In the genomic region with DNA sequence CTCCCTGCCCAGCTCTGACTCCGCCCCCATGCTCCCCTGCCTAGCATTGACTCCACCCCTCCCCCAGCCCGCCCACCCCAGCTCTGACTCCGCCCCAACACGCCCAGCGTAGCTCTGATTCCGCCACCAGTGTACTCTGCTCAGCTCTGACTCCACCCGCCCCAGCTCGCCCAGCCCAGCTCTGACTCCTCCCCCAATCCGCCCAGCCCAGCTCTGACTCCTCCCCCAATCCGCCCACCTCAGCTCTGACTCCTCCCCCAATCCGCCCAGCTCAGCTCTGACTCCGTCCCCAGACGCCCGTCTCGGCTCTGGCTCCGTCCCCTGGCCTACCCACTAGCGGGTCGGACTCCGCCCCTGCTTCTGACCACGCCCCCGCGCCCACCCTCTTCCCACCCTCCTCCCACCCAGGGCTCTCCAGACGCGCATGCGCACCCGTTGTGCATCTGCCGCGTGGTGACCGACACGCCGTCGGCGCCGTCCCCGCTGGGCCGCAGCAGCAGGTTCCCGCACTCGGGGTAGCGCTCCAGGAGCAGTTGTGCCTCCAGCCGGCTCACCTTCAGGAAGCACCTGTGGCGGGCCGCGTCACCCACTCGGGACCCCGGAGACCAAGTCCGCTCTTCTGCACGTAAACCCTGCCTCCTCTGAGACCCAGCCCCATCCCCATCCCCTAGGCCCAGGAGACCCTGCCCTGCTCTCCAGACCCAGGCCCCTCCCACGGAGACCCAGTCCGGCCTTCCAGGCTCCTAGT, we compare ENCODE assay signal across 8 cellular contexts. TPM values are rescaled to one million over a fixed set of nuclear protein-coding genes. Genes with fewer than 3 reads are reported as not detected.
A peak's percentile ranks its signal among the peaks of the same experiment; 100 is the strongest.
DNase-seq lines count a peak whose midpoint lies in the region; ATAC-seq and TF ChIP-seq lines count a peak whose summit lies in the region.

No MANE protein-coding gene starts in this region.

- peak; percentile 78 for ATAC-seq in GM19043 (IDR thresholded peaks at IDR 0.05; ENCODE audit: low read depth, unreplicated experiment)
- peak; percentile 89 for ATAC-seq in HG03280 (IDR thresholded peaks at IDR 0.05; ENCODE audit: unreplicated experiment)

- WGBS in suprapubic skin: 26% methylated on average over 45 of the region's 49 CpGs

- H3K4me3 ChIP-seq in A673 (ENCODE audit: low read depth, low read length, poor library complexity, severe bottlenecking): peak overlapping the region; percentile 58
- peak overlapping the region; percentile 25 for H3K4me3 ChIP-seq in suprapubic skin

- POLR2A ChIA-PET in A673 (lab: Charles Lee; ENCODE audit: low non-redundant PET): no interaction called here

- H3K9me3 Mint-ChIP-seq in glutamatergic neuron (ENCODE audit: unreplicated experiment) (peaks cover 8% of the 10 kb centered on the region), osteocyte (ENCODE audit: unreplicated experiment) (no peaks in the 10 kb centered on the region)

- intact Hi-C loops in A673 (cut with micrococcal nuclease; ENCODE audit: unreplicated experiment): no loop called here

- H3K4me3 Mint-ChIP-seq in glutamatergic neuron (ENCODE audit: unreplicated experiment) (peak overlapping the region; percentile 81), osteocyte (ENCODE audit: unreplicated experiment) (peak overlapping the region; percentile 77)

- H3K27ac Mint-ChIP-seq in glutamatergic neuron (ENCODE audit: unreplicated experiment): peak overlapping the region; percentile 28
- no peak overlapping the region for H3K27ac Mint-ChIP-seq in osteocyte (ENCODE audit: unreplicated experiment)

- BruUV-seq in A673 (replicated peaks; lab: Mats Ljungman, UMichigan): no TSS peak

- no peaks in the 10 kb centered on the region for H3K27me3 ChIP-seq in A673 (replicated peaks; ENCODE audit: insufficient read depth, low read depth, low read length, poor library complexity)
- no peaks in the 10 kb centered on the region for H3K27me3 ChIP-seq in suprapubic skin

- H3K27ac ChIP-seq in A673 (ENCODE audit: low read depth, low read length, poor library complexity, severe bottlenecking): peak overlapping the region; percentile 54
- no peak overlapping the region for H3K27ac ChIP-seq in suprapubic skin

- no peaks in the 10 kb centered on the region for H3K36me3 Mint-ChIP-seq in glutamatergic neuron (ENCODE audit: unreplicated experiment)
- no peaks in the 10 kb centered on the region for H3K36me3 Mint-ChIP-seq in osteocyte (ENCODE audit: unreplicated experiment)

- no peaks in the 10 kb centered on the region for H3K36me3 ChIP-seq in A673 (ENCODE audit: insufficient read depth, low read length, poor library complexity, severe bottlenecking)
- peaks cover 13% of the 10 kb centered on the region for H3K36me3 ChIP-seq in suprapubic skin

- TF ChIP-seq CTCF in A673 (conservative IDR thresholded peaks at IDR 0.05; ENCODE audit: low read depth, low read length): no peak
- TF ChIP-seq CTCF in glutamatergic neuron (IDR thresholded peaks at IDR 0.05; ENCODE audit: partially characterized antibody, unreplicated experiment): no peak
- no peak for TF ChIP-seq CTCF in osteocyte (IDR thresholded peaks at IDR 0.05)
- TF ChIP-seq CTCF in suprapubic skin (IDR thresholded peaks at IDR 0.05): no peak

- H3K9me3 ChIP-seq in A673 (ENCODE audit: low read depth, low read length, poor library complexity, severe bottlenecking): no peaks in the 10 kb centered on the region
- H3K9me3 ChIP-seq in suprapubic skin: no peaks in the 10 kb centered on the region

- no peak for TF ChIP-seq EP300 in suprapubic skin (IDR thresholded peaks at IDR 0.05)

- H3K4me1 ChIP-seq in A673 (ENCODE audit: insufficient read depth, low read length, poor library complexity, severe bottlenecking) (peaks cover 11% of the 10 kb centered on the region), suprapubic skin (peaks cover 17% of the 10 kb centered on the region)

- H3K4me1 Mint-ChIP-seq in glutamatergic neuron (ENCODE audit: low read depth, unreplicated experiment): peaks cover 3% of the 10 kb centered on the region
- H3K4me1 Mint-ChIP-seq in osteocyte (ENCODE audit: unreplicated experiment): peaks cover 20% of the 10 kb centered on the region

- TF ChIP-seq POLR2A in suprapubic skin (IDR thresholded peaks at IDR 0.05): no peak

- H3K27me3 Mint-ChIP-seq in glutamatergic neuron (ENCODE audit: unreplicated experiment) (peaks cover 22% of the 10 kb centered on the region), osteocyte (ENCODE audit: unreplicated experiment) (peaks cover 8% of the 10 kb centered on the region)

- DNase-seq in A673 (ENCODE audit: low spot score): peak; percentile 95
- DNase-seq in RPMI8226: peak; percentile 95
- peak; percentile 94 to 99 (median 94) for DNase-seq in activated naive CD4-positive, alpha-beta T cell (lab: John Stamatoyannopoulos, UW)
- peak; percentile 99 for DNase-seq in glutamatergic neuron
- peak; percentile 99 for DNase-seq in osteocyte (ENCODE audit: extremely low spot score, unreplicated experiment)
- peak; percentile 97 for DNase-seq in suprapubic skin (ENCODE audit: low spot score in 2 of 2)

- CTCF ChIA-PET in A673 (lab: Charles Lee): interaction anchor here (0.6 to 1.2 kb wide), 3 partner anchors 15 to 81 kb away, joined by 3 to 8 read pairs (median 5); a partner anchor contains a TSS

RNA-seq across cellular contexts. Expression of a gene that starts 10.2 kb away (rescaled TPM):
- total RNA-seq in A673 (2021) (2.0 and 3.0 TPM in 2 replicates), glutamatergic neuron (ENCODE audit: unreplicated experiment) (18.1 TPM), osteocyte (2.7 and 5.9 TPM in 2 replicates), suprapubic skin (10 to 100 TPM; 67.0 to 93.1 (median 87.2) TPM)

RNA-seq across cellular contexts. Expression of a gene that starts 14.9 kb away (rescaled TPM):
- total RNA-seq in A673 (2021) (22.6 and 26.3 TPM in 2 replicates), glutamatergic neuron (ENCODE audit: unreplicated experiment) (56.7 TPM), osteocyte (14.2 and 20.0 TPM in 2 replicates), suprapubic skin (1 to 10 TPM; 6.5 to 9.5 (median 8.9) TPM)

RNA-seq across cellular contexts. Expression of a gene that starts 24.0 kb away (rescaled TPM):
- total RNA-seq in A673 (2021) (10.4 and 14.4 TPM in 2 replicates), glutamatergic neuron (ENCODE audit: unreplicated experiment) (156 TPM), osteocyte (13.3 and 15.6 TPM in 2 replicates), suprapubic skin (not detected)

RNA-seq across cellular contexts. Expression of a gene that starts 26.2 kb away (rescaled TPM):
- total RNA-seq in A673 (2021) (not detected in 2 replicates), glutamatergic neuron (ENCODE audit: unreplicated experiment) (not detected), osteocyte (not detected in 2 replicates), suprapubic skin (not detected)

RNA-seq across cellular contexts. Expression of a gene that starts 49.4 kb away (rescaled TPM):
- not detected in 2 replicates for total RNA-seq in A673 (2021)
- 254 TPM for total RNA-seq in glutamatergic neuron (ENCODE audit: unreplicated experiment)
- total RNA-seq in osteocyte: 0.21 TPM in 1 of 2 replicates, not detected in the other
- total RNA-seq in suprapubic skin: not detected

Comparison
In these comparisons a context has a peak if more than half of its experiments do, and no peak if none do; other contexts are left out.
1. RNA of a gene that starts 24.0 kb away (total RNA-seq): 156 TPM in glutamatergic neuron (single experiment), 13.3 to 15.6 TPM in osteocyte and 10.4 to 14.4 TPM in A673; not detected in suprapubic skin; every median in the first group is over 10 times any median in the second.
2. Peak in every context shown above with its lines, with median percentiles within 50 percentile points of each other: DNase-seq.